ENCODE assay signal across 9 cellular contexts in genomic region chr14:22830329-22831010, GRCh38. TPM values are rescaled to one million over a fixed set of nuclear protein-coding genes. Genes with fewer than 3 reads are reported as not detected.
DNase-seq lines count a peak whose midpoint lies in the region; ATAC-seq, FAIRE-seq and TF ChIP-seq lines count a peak whose summit lies in the region.
"Had no signal": no experiment of that assay in that cellular context is flagged by ENCODE, and none has a peak within 500 bp of the region (broad histone marks: within the 10 kb centered on the region; RNA-seq: fewer than 3 reads in every experiment).

No MANE protein-coding gene starts in this region.

- H3K79me2 ChIP-seq in osteoblast (ENCODE audit: insufficient read depth, low read length), result peaks cover 24% of the 10 kb centered on the region

- H3K27me3 Mint-ChIP-seq in Calu3 (ENCODE audit: unreplicated experiment) (no peaks in the 10 kb centered on the region), endothelial cell (ENCODE audit: unreplicated experiment) (peaks cover 6% of the 10 kb centered on the region)

- peak overlapping the region; percentile 80 for H2AFZ ChIP-seq in osteoblast (ENCODE audit: low read length)

- DNase-seq in Calu3 (no peak), NT2/D1 (ENCODE audit: low read depth, low spot score) (no peak), endothelial cell (ENCODE audit: low spot score) (no peak), osteoblast (ENCODE audit: insufficient read length, low spot score, missing footprints) (peak; percentile 69), GM12892 (ENCODE audit: insufficient read length) (no peak), GM12891 (ENCODE audit: insufficient read length, low spot score) (no peak), SIG-M5 (lab: John Stamatoyannopoulos, UW) (no peak)

- H3K4me3 Mint-ChIP-seq in Calu3 (ENCODE audit: low read depth, unreplicated experiment), result peak overlapping the region; percentile 95
- peak overlapping the region; percentile 95 for H3K4me3 Mint-ChIP-seq in endothelial cell (ENCODE audit: unreplicated experiment)

- peak overlapping the region; percentile 91 for H3K4me2 ChIP-seq in osteoblast (ENCODE audit: insufficient read depth, low read length)

- H3K4me3 ChIP-seq in NT2/D1 (ENCODE audit: insufficient read length, low read depth) (peak overlapping the region; percentile 86), osteoblast (ENCODE audit: insufficient read depth, low read length) (peak overlapping the region; percentile 86)

- H3K27ac Mint-ChIP-seq in Calu3 (ENCODE audit: unreplicated experiment) (peak overlapping the region; percentile 87), endothelial cell (ENCODE audit: unreplicated experiment) (peak overlapping the region; percentile 97)

- H3K9me3 ChIP-seq in NT2/D1 (ENCODE audit: insufficient read depth, low read length) (no peaks in the 10 kb centered on the region), osteoblast (ENCODE audit: low read depth, low read length) (no peaks in the 10 kb centered on the region)

- CTCF ChIA-PET in Calu3 (lab: Charles Lee), result interaction anchor here (0.6 to 1.4 kb wide), 3 partner anchors 9 to 659 kb away, joined by 3 to 5 read pairs (median 3); no protein-coding TSS in a partner anchor

- H3K36me3 ChIP-seq in NT2/D1 (ENCODE audit: insufficient read depth, insufficient read length, low read length) (peaks cover 36% of the 10 kb centered on the region), osteoblast (ENCODE audit: insufficient read depth, low read length) (peaks cover 26% of the 10 kb centered on the region)

- intact Hi-C loops in Calu3 (cut with micrococcal nuclease; ENCODE audit: unreplicated experiment), result no loop called here

- H3K4me1 ChIP-seq in NT2/D1 (ENCODE audit: insufficient read depth, insufficient read length), result no peaks in the 10 kb centered on the region
- peaks cover 9% of the 10 kb centered on the region for H3K4me1 ChIP-seq in osteoblast (ENCODE audit: insufficient read depth, low read length)

- H3K4me1 Mint-ChIP-seq in Calu3 (ENCODE audit: low read depth, unreplicated experiment), result peaks cover 3% of the 10 kb centered on the region
- peaks cover 42% of the 10 kb centered on the region for H3K4me1 Mint-ChIP-seq in endothelial cell (ENCODE audit: unreplicated experiment)

- H3K27ac ChIP-seq in osteoblast (ENCODE audit: low read depth, low read length), result peak overlapping the region; percentile 50

- no peaks in the 10 kb centered on the region for H3K9me3 Mint-ChIP-seq in Calu3 (ENCODE audit: low read depth, unreplicated experiment)
- H3K9me3 Mint-ChIP-seq in endothelial cell (ENCODE audit: unreplicated experiment), result no peaks in the 10 kb centered on the region

- FAIRE-seq in GM12892 (lab: Jason Lieb, UNC), result no peak
- no peak for FAIRE-seq in GM12891 (lab: Jason Lieb, UNC)
- FAIRE-seq: colon had no signal

- H3K36me3 Mint-ChIP-seq in Calu3 (ENCODE audit: insufficient read depth, unreplicated experiment) (peaks cover 22% of the 10 kb centered on the region), endothelial cell (ENCODE audit: low read depth, unreplicated experiment) (peaks cover 14% of the 10 kb centered on the region)

- no peaks in the 10 kb centered on the region for H4K20me1 ChIP-seq in osteoblast (ENCODE audit: insufficient read depth, low read length)

- peak overlapping the region; percentile 90 for H3K9ac ChIP-seq in NT2/D1 (ENCODE audit: insufficient read length, low read depth)

- no peak for ATAC-seq in HG03139 (IDR thresholded peaks at IDR 0.05; ENCODE audit: unreplicated experiment)

- H3K27me3 ChIP-seq in NT2/D1 (ENCODE audit: insufficient read depth, insufficient read length) (no peaks in the 10 kb centered on the region), osteoblast (ENCODE audit: insufficient read depth, low read length) (no peaks in the 10 kb centered on the region)

- TF ChIP-seq CTCF in Calu3 (IDR thresholded peaks at IDR 0.05; ENCODE audit: unreplicated experiment), result no peak
- no peak for TF ChIP-seq CTCF in endothelial cell (IDR thresholded peaks at IDR 0.05; ENCODE audit: unreplicated experiment)
- TF ChIP-seq CTCF in osteoblast (IDR thresholded peaks at IDR 0.05; ENCODE audit: extremely low read depth, low read depth, low read length), result no peak

- no peak for TF ChIP-seq POLR2A in GM12892 (IDR thresholded peaks at IDR 0.05; ENCODE audit: low read depth, low read length)
- TF ChIP-seq POLR2A in GM12891 (IDR thresholded peaks at IDR 0.05; ENCODE audit: low read depth, low read length), result no peak

- BruUV-seq in Calu3 (replicated peaks; lab: Mats Ljungman, UMichigan), result TSS peak; percentile 58

TF ChIP-seq in GM12891, 5 proteins besides CTCF, POLR2A, EP300 and RAD21:
- no peak for TF ChIP-seq PAX5 (IDR thresholded peaks at IDR 0.05; ENCODE audit: insufficient read depth, low read length, severe bottlenecking)
- no peak for TF ChIP-seq POU2F2 (IDR thresholded peaks at IDR 0.05; ENCODE audit: low read depth, low read length)
- TF ChIP-seq POLR2AphosphoS5 (IDR thresholded peaks at IDR 0.05; ENCODE audit: low read depth, low read length), result no peak
- TF ChIP-seq SPI1 (IDR thresholded peaks at IDR 0.05; ENCODE audit: low read depth, low read length), result no peak
- TF ChIP-seq TAF1 (IDR thresholded peaks at IDR 0.05; ENCODE audit: low read depth, low read length), result no peak

RNA-seq across cellular contexts. Expression of gene MRPL52, which starts 0.8 kb away (rescaled TPM):
- 110 and 111 TPM in 2 replicates for total RNA-seq in Calu3 (2022)
- total RNA-seq in endothelial cell (ENCODE audit: unreplicated experiment), result 126 TPM
- 20.3 and 31.5 TPM in 2 replicates for total RNA-seq in osteoblast
- 86.7 TPM for polyA plus RNA-seq in GM12892 (2012; ENCODE audit: missing spikeins)
- 188 TPM for polyA plus RNA-seq in GM12891 (2012; ENCODE audit: low read depth, missing spikeins)

RNA-seq across cellular contexts. Expression of gene MMP14, which starts 5.9 kb away (rescaled TPM):
- total RNA-seq in Calu3 (2022), result 7.8 and 10.5 TPM in 2 replicates
- 819 TPM for total RNA-seq in endothelial cell (ENCODE audit: unreplicated experiment)
- total RNA-seq in osteoblast, result 580 and 649 TPM in 2 replicates
- 0.74 TPM for polyA plus RNA-seq in GM12892 (2012; ENCODE audit: missing spikeins)
- 1.3 TPM for polyA plus RNA-seq in GM12891 (2012; ENCODE audit: low read depth, missing spikeins)

RNA-seq across cellular contexts. Expression of gene SLC7A7, which starts 15.2 kb away (rescaled TPM):
- total RNA-seq in Calu3 (2022) (8.7 and 10.2 TPM in 2 replicates), endothelial cell (ENCODE audit: unreplicated experiment) (15.0 TPM), osteoblast (4.3 and 4.7 TPM in 2 replicates)
- 24.5 TPM for polyA plus RNA-seq in GM12892 (2012; ENCODE audit: missing spikeins)
- polyA plus RNA-seq in GM12891 (2012; ENCODE audit: low read depth, missing spikeins), result 35.4 TPM

RNA-seq across cellular contexts. Expression of gene LRP10, which starts 41.1 kb away (rescaled TPM):
- total RNA-seq in Calu3 (2022), result 112 and 121 TPM in 2 replicates
- total RNA-seq in endothelial cell (ENCODE audit: unreplicated experiment), result 105 TPM
- total RNA-seq in osteoblast, result 147 and 164 TPM in 2 replicates
- 15.5 TPM for polyA plus RNA-seq in GM12892 (2012; ENCODE audit: missing spikeins)
- 31.2 TPM for polyA plus RNA-seq in GM12891 (2012; ENCODE audit: low read depth, missing spikeins)

RNA-seq across cellular contexts. Expression of gene REM2, which starts 52.6 kb away (rescaled TPM):
- total RNA-seq in Calu3 (2022) (0.85 and 1.0 TPM in 2 replicates), endothelial cell (ENCODE audit: unreplicated experiment) (0.36 TPM), osteoblast (0.29 and 0.36 TPM in 2 replicates)
- 0.98 TPM for polyA plus RNA-seq in GM12892 (2012; ENCODE audit: missing spikeins)
- 0.76 TPM for polyA plus RNA-seq in GM12891 (2012; ENCODE audit: low read depth, missing spikeins)

Comparison
In these comparisons a context has a peak if more than half of its experiments do, and no peak if none do; other contexts are left out.
1. RNA of gene MMP14, which starts 5.9 kb away (total RNA-seq): 819 TPM in endothelial cell (single experiment) and 580 to 649 TPM in osteoblast; 7.8 to 10.5 TPM in Calu3; every median in the first group is over 10 times any median in the second.